In the genomic region with DNA sequence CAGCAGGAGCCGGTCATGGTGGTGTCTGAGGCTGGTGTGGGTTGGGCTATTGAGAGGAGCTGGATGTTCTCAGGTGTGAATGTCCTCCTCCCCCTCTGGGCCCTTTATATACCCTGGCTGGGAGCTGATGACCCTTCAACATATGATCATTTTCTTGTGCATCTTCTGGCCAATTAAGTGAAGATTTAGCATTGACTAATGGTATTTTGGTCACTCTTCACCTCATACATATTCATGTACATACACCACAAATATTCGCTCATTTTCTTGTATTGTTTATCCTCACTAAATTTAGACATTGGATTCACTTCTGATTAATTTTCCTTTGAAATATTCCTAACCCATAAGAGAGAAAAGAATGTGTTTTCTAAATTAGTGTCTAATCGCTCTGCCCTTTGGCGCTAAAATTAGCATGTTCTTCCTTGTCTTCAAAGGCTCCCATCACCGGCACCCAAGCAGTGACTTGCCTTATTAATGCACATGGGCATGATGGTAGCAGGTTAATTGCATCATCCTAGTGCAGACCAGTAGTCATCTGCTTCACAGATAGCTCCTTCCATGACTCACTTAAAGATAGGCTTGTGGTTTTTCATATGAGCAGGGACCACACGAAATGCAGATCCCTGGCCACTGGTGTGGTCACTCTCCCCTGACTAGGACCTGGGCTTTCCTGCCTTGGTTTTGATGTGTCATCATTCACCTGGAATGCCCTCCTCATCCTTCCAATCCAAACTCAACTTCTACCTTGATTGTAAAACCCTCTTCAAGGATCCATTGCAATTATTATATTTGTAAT, we compare ENCODE assay signal across 1 cellular context.
A peak's percentile ranks its signal among the peaks of the same experiment; 100 is the strongest.
TF ChIP-seq lines count a peak whose summit lies in the region.

A gene with protein sequence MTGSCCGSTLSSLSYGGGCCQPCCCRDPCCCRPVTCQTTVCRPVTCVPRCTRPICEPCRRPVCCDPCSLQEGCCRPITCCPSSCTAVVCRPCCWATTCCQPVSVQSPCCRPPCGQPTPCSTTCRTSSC (minus strand): TSS at position 51 of the 796 bp plus-strand sequence. CDS start 34 bp downstream, at position 17.

TF ChIP-seq in K562, 482 proteins besides CTCF, POLR2A, EP300 and RAD21 (continues in another document):
- TF ChIP-seq, protein P1, sequence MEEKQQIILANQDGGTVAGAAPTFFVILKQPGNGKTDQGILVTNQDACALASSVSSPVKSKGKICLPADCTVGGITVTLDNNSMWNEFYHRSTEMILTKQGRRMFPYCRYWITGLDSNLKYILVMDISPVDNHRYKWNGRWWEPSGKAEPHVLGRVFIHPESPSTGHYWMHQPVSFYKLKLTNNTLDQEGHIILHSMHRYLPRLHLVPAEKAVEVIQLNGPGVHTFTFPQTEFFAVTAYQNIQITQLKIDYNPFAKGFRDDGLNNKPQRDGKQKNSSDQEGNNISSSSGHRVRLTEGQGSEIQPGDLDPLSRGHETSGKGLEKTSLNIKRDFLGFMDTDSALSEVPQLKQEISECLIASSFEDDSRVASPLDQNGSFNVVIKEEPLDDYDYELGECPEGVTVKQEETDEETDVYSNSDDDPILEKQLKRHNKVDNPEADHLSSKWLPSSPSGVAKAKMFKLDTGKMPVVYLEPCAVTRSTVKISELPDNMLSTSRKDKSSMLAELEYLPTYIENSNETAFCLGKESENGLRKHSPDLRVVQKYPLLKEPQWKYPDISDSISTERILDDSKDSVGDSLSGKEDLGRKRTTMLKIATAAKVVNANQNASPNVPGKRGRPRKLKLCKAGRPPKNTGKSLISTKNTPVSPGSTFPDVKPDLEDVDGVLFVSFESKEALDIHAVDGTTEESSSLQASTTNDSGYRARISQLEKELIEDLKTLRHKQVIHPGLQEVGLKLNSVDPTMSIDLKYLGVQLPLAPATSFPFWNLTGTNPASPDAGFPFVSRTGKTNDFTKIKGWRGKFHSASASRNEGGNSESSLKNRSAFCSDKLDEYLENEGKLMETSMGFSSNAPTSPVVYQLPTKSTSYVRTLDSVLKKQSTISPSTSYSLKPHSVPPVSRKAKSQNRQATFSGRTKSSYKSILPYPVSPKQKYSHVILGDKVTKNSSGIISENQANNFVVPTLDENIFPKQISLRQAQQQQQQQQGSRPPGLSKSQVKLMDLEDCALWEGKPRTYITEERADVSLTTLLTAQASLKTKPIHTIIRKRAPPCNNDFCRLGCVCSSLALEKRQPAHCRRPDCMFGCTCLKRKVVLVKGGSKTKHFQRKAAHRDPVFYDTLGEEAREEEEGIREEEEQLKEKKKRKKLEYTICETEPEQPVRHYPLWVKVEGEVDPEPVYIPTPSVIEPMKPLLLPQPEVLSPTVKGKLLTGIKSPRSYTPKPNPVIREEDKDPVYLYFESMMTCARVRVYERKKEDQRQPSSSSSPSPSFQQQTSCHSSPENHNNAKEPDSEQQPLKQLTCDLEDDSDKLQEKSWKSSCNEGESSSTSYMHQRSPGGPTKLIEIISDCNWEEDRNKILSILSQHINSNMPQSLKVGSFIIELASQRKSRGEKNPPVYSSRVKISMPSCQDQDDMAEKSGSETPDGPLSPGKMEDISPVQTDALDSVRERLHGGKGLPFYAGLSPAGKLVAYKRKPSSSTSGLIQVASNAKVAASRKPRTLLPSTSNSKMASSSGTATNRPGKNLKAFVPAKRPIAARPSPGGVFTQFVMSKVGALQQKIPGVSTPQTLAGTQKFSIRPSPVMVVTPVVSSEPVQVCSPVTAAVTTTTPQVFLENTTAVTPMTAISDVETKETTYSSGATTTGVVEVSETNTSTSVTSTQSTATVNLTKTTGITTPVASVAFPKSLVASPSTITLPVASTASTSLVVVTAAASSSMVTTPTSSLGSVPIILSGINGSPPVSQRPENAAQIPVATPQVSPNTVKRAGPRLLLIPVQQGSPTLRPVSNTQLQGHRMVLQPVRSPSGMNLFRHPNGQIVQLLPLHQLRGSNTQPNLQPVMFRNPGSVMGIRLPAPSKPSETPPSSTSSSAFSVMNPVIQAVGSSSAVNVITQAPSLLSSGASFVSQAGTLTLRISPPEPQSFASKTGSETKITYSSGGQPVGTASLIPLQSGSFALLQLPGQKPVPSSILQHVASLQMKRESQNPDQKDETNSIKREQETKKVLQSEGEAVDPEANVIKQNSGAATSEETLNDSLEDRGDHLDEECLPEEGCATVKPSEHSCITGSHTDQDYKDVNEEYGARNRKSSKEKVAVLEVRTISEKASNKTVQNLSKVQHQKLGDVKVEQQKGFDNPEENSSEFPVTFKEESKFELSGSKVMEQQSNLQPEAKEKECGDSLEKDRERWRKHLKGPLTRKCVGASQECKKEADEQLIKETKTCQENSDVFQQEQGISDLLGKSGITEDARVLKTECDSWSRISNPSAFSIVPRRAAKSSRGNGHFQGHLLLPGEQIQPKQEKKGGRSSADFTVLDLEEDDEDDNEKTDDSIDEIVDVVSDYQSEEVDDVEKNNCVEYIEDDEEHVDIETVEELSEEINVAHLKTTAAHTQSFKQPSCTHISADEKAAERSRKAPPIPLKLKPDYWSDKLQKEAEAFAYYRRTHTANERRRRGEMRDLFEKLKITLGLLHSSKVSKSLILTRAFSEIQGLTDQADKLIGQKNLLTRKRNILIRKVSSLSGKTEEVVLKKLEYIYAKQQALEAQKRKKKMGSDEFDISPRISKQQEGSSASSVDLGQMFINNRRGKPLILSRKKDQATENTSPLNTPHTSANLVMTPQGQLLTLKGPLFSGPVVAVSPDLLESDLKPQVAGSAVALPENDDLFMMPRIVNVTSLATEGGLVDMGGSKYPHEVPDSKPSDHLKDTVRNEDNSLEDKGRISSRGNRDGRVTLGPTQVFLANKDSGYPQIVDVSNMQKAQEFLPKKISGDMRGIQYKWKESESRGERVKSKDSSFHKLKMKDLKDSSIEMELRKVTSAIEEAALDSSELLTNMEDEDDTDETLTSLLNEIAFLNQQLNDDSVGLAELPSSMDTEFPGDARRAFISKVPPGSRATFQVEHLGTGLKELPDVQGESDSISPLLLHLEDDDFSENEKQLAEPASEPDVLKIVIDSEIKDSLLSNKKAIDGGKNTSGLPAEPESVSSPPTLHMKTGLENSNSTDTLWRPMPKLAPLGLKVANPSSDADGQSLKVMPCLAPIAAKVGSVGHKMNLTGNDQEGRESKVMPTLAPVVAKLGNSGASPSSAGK (IDR thresholded peaks at IDR 0.05), result peak; percentile 95
- TF ChIP-seq ZNF766 (CRISPR knock-in tag; conservative IDR thresholded peaks at IDR 0.05), result peak; percentile 74; the same call in 1 of the 2 replicates
- no peak for TF ChIP-seq SP2 (IDR thresholded peaks at IDR 0.05; ENCODE audit: extremely low read depth, low read depth, low read length, poor library complexity, severe bottlenecking)
- TF ChIP-seq ZNF717 (CRISPR knock-in tag; IDR thresholded peaks at IDR 0.05), result no peak
- no peak for TF ChIP-seq PHB2 (IDR thresholded peaks at IDR 0.05; ENCODE audit: low read depth)
- peak; percentile 66; the same call in 1 of the 2 replicates for TF ChIP-seq TEAD4 (IDR thresholded peaks at IDR 0.05; ENCODE audit: low read length)
- TF ChIP-seq TEAD4 (CRISPR knock-in tag; IDR thresholded peaks at IDR 0.05; ENCODE audit: borderline replicate concordance), result no peak
- peak; percentile 73 for TF ChIP-seq MYC (IDR thresholded peaks at IDR 0.05; ENCODE audit: low read depth, low read length)
- TF ChIP-seq MYC (CRISPR knock-in tag; IDR thresholded peaks at IDR 0.05; ENCODE audit: borderline replicate concordance, low read depth), result no peak
- peak; percentile 66; the same call in 1 of the 2 replicates for TF ChIP-seq C11orf30 (IDR thresholded peaks at IDR 0.05; ENCODE audit: low read depth)
- TF ChIP-seq, protein P2, sequence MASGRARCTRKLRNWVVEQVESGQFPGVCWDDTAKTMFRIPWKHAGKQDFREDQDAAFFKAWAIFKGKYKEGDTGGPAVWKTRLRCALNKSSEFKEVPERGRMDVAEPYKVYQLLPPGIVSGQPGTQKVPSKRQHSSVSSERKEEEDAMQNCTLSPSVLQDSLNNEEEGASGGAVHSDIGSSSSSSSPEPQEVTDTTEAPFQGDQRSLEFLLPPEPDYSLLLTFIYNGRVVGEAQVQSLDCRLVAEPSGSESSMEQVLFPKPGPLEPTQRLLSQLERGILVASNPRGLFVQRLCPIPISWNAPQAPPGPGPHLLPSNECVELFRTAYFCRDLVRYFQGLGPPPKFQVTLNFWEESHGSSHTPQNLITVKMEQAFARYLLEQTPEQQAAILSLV (tag; IDR thresholded peaks at IDR 0.05), result peak; percentile 75
- TF ChIP-seq, protein P3, sequence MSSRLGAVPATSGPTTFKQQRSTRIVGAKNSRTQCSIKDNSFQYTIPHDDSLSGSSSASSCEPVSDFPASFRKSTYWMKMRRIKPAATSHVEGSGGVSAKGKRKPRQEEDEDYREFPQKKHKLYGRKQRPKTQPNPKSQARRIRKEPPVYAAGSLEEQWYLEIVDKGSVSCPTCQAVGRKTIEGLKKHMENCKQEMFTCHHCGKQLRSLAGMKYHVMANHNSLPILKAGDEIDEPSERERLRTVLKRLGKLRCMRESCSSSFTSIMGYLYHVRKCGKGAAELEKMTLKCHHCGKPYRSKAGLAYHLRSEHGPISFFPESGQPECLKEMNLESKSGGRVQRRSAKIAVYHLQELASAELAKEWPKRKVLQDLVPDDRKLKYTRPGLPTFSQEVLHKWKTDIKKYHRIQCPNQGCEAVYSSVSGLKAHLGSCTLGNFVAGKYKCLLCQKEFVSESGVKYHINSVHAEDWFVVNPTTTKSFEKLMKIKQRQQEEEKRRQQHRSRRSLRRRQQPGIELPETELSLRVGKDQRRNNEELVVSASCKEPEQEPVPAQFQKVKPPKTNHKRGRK (tag; IDR thresholded peaks at IDR 0.05), result no peak
- no peak for TF ChIP-seq ZNF583 (CRISPR knock-in tag; IDR thresholded peaks at IDR 0.05)
- TF ChIP-seq STAT5A (IDR thresholded peaks at IDR 0.05; ENCODE audit: borderline replicate concordance, low read length), result no peak
- no peak for TF ChIP-seq SMC3 (conservative IDR thresholded peaks at IDR 0.05; ENCODE audit: insufficient read depth, low read depth, low read length)
- TF ChIP-seq SMAD3 (CRISPR knock-in tag; conservative IDR thresholded peaks at IDR 0.05), result no peak
- no peak for TF ChIP-seq FOXK1 (CRISPR knock-in tag; IDR thresholded peaks at IDR 0.05; ENCODE audit: borderline replicate concordance)
- peak; percentile 25; the same call in 1 of the 2 replicates for TF ChIP-seq MAFK (IDR thresholded peaks at IDR 0.05; ENCODE audit: low read length)
- peak; percentile 89 for TF ChIP-seq CTBP1 (IDR thresholded peaks at IDR 0.05; ENCODE audit: borderline replicate concordance)
- TF ChIP-seq MAZ (CRISPR knock-in tag; conservative IDR thresholded peaks at IDR 0.05 in 1 of 2, IDR thresholded peaks at IDR 0.05 in 1 of 2), result 0 out of 4 replicates have a peak, but pooled peaks of 1 of the 2 experiments have one; percentile 33
- peak; percentile 52; the same call in 1 of the 2 replicates for TF ChIP-seq SMARCC2 (IDR thresholded peaks at IDR 0.05; ENCODE audit: low read depth)
- TF ChIP-seq NR2C2 (CRISPR knock-in tag; IDR thresholded peaks at IDR 0.05), result no peak
- peak; percentile 33; the same call in 1 of the 2 replicates for TF ChIP-seq NR2C2 (tag; IDR thresholded peaks at IDR 0.05)
- TF ChIP-seq ZNF561 (CRISPR knock-in tag; conservative IDR thresholded peaks at IDR 0.05), result no peak
- TF ChIP-seq CXXC5 (CRISPR knock-in tag; IDR thresholded peaks at IDR 0.05), result peak; percentile 27; the same call in 1 of the 2 replicates
- peak; percentile 79; the same call in 1 of the 2 replicates for TF ChIP-seq SMARCA4 (IDR thresholded peaks at IDR 0.05)
- no peak for TF ChIP-seq HNRNPK (IDR thresholded peaks at IDR 0.05; ENCODE audit: low read depth, low read length, poor library complexity, severe bottlenecking)
- TF ChIP-seq, protein P4, sequence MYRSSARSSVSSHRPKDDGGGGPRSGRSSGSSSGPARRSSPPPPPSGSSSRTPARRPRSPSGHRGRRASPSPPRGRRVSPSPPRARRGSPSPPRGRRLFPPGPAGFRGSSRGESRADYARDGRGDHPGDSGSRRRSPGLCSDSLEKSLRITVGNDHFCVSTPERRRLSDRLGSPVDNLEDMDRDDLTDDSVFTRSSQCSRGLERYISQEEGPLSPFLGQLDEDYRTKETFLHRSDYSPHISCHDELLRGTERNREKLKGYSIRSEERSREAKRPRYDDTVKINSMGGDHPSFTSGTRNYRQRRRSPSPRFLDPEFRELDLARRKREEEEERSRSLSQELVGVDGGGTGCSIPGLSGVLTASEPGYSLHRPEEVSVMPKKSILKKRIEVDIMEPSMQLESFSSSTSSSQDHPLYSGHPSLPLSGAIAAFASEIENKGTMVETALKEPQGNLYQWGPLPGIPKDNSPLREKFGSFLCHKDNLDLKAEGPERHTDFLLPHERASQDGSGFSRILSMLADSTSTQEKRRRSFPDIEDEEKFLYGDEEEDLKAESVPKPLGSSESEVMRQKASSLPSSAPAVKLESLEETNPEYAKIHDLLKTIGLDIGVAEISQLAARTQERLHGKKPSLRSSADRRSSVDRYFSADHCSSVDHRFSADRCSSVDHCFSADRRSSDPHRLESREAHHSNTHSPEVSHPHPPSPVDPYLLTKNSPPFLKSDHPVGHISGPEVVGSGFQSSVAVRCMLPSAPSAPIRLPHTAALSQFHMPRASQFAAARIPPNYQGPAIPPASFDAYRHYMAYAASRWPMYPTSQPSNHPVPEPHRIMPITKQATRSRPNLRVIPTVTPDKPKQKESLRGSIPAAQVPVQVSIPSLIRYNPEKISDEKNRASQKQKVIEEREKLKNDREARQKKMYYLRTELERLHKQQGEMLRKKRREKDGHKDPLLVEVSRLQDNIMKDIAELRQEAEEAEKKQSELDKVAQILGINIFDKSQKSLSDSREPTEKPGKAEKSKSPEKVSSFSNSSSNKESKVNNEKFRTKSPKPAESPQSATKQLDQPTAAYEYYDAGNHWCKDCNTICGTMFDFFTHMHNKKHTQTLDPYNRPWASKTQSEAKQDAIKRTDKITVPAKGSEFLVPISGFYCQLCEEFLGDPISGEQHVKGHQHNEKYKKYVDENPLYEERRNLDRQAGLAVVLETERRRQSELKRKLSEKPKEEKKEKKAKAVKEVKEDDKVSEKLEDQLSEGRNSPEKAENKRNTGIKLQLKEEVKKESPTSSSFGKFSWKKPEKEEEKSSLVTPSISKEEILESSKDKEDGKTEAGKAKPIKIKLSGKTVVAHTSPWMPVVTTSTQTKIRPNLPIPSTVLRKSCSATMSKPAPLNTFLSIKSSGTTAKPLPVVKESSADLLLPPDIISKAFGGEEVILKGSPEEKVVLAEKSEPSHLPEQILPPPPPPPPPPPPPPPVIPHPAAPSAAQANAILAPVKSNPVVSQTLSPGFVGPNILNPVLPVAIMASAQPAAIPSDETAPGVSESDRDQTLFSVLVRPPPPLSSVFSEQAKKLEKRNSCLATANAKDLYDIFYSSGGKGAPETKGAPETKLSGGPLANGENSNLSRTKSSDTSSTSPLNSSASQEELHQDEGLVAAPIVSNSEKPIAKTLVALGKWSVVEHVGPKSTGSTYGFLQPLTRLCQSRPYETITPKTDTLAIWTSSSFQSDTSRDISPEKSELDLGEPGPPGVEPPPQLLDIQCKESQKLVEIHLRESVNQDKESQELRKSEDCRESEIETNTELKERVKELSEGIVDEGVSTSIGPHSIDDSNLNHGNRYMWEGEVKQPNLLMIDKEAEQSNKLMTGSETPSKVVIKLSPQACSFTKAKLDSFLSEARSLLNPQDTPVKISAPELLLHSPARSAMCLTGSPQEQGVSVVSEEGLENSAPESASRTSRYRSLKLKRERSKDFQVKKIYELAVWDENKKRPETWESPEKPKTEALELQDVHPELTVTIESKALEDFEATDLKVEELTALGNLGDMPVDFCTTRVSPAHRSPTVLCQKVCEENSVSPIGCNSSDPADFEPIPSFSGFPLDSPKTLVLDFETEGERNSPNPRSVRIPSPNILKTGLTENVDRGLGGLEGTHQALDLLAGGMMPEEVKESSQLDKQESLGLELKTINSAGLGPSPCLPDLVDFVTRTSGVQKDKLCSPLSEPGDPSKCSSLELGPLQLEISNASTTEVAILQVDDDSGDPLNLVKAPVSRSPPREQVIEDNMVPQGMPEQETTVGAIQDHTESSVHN (IDR thresholded peaks at IDR 0.05; ENCODE audit: borderline replicate concordance in 1 of 2, low read depth in 1 of 2), result peak in 1 of 2 experiments; percentile 95; a peak in 2 of 4 replicates
- peak; percentile 99 for TF ChIP-seq L3MBTL2 (IDR thresholded peaks at IDR 0.05)
- peak; percentile 92 for TF ChIP-seq ATF7 (IDR thresholded peaks at IDR 0.05)
- peak; percentile 99 for TF ChIP-seq FOSL1 (tag; conservative IDR thresholded peaks at IDR 0.05)
- TF ChIP-seq GATAD2B (IDR thresholded peaks at IDR 0.05; ENCODE audit: borderline replicate concordance), result no peak
- peak; percentile 86; the same call in 1 of the 2 replicates for TF ChIP-seq SMARCE1 (IDR thresholded peaks at IDR 0.05)
